ENCODE assay signal across 16 cellular contexts in the genomic region with DNA sequence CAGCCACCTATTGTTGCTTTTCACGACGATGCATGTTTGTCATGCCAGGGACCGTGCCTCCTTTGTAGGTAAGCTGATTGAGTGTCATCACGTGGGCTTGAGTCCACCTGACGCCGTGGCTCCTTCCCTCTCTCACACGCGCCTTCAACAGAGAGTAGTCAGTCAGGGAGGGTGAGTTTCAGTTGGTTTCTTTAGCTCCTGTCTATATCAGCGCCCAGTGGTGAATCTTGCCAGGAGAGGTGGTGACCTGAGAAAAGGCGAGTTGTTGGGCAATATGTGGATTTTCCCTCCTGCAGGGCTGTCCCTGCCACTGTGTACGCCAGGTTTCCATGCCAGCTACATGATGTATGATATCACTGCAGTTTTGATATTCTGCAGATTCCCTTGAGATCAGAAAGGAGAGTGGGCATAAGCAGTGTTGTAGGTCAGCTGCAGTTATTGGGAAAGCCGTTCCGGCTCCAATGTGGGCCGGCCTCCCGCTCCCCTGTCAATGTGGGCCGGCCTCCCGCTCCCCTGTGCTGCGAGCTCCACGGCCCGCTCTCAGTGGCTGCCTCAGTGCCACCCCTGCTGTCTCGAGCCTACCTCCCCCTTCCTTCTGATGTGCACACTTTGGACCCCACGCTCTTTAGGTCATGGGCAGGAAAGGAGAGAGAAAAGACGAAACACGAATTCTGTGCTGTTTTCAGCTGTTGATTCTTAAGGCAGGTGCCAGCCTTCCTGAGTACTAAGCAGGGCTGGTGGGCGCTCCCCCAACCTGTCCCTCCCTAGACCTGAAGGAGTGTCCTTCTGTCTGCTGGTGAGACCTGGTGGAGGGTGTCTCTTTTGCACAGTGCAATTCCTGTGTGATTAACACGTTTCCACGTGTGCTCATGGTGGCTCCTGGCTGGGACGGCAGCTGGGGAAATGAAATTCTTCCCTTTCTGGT. TPM values are rescaled to one million over a fixed set of nuclear protein-coding genes. Genes with fewer than 3 reads are reported as not detected.
A peak's percentile ranks its signal among the peaks of the same experiment; 100 is the strongest.
DNase-seq lines count a peak whose midpoint lies in the region; ATAC-seq and TF ChIP-seq lines count a peak whose summit lies in the region.
"Had no signal": no experiment of that assay in that cellular context is flagged by ENCODE, and none has a peak within 500 bp of the region (broad histone marks: within the 10 kb centered on the region; RNA-seq: fewer than 3 reads in every experiment).

No MANE protein-coding gene starts in this region.

- H3K9me3 ChIP-seq in RWPE2 (ENCODE audit: severe bottlenecking) (no peaks in the 10 kb centered on the region), testis (no peaks in the 10 kb centered on the region)
- H3K9me3 ChIP-seq: stomach had no signal

- intact Hi-C loops in activated CD4-positive, alpha-beta T cell treated with anti-CD3 and anti-CD28 coated beads for 36 hours (cut with DNase I, micrococcal nuclease), result loop anchor here in 1 of 2 experiments (5.0 kb wide), 1 partner anchor 85 kb away; no protein-coding TSS in a partner anchor
- intact Hi-C loops in testis (cut with DNase I; ENCODE audit: low total_unique reads), result no loop called here

- no peak for ATAC-seq in activated CD4-positive, alpha-beta T cell treated with anti-CD3 and anti-CD28 coated beads for 36 hours
- ATAC-seq in RWPE2 (ENCODE audit: low read depth), result peak; percentile 29; the same call in 2 of the 3 replicates

- TF ChIP-seq CTCF in RWPE2 (IDR thresholded peaks at IDR 0.05; ENCODE audit: poor library complexity, severe bottlenecking), result no peak
- no peak for TF ChIP-seq CTCF in testis (IDR thresholded peaks at IDR 0.05)
- no peak for TF ChIP-seq CTCF in GM10266 (IDR thresholded peaks at IDR 0.05; ENCODE audit: control insufficient read depth, insufficient read depth, low read depth, missing control alignments)

- H3K4me3 Mint-ChIP-seq in activated CD4-positive, alpha-beta T cell treated with anti-CD3 and anti-CD28 coated beads for 36 hours, result no peak overlapping the region
- peak overlapping the region; percentile 40 to 92 (median 57) for H3K4me3 Mint-ChIP-seq in immature natural killer cell

- no peak for DNase-seq in activated CD4-positive, alpha-beta T cell treated with anti-CD3 and anti-CD28 coated beads for 36 hours
- no peak for DNase-seq in activated CD4-positive, alpha-beta T cell treated with anti-CD3 and anti-CD28 coated beads for 48 hours
- DNase-seq in RWPE2 (ENCODE audit: low spot score), result no peak
- DNase-seq in immature natural killer cell, result no peak
- peak; percentile 42 for DNase-seq in renal cortical epithelial cell (ENCODE audit: low read depth)
- DNase-seq in cerebellar cortex (ENCODE audit: low spot score), result no peak
- DNase-seq in testis, result no peak
- DNase-seq in GM10266 (ENCODE audit: extremely low spot score), result no peak
- DNase-seq: activated CD4-positive, alpha-beta T cell treated with anti-CD3 and anti-CD28 coated beads for 4 hours; activated effector memory CD4-positive, alpha-beta T cell treated with anti-CD3 and anti-CD28 coated beads, Interleukin-2, amount 50 U/mL, for 16 hours; central memory CD4-positive, alpha-beta T cell; NCI-H1694 treated with DMSO at 0.1 percent for 48 hours; right cardiac atrium; stomach had no signal

- H3K27me3 Mint-ChIP-seq in activated CD4-positive, alpha-beta T cell treated with anti-CD3 and anti-CD28 coated beads for 36 hours, result no peaks in the 10 kb centered on the region
- H3K27me3 Mint-ChIP-seq in immature natural killer cell (ENCODE audit: low read depth in 3 of 3), result peaks cover 18 to 26% (median 20%) of the 10 kb centered on the region in 3 donors

- no peaks in the 10 kb centered on the region for H3K9me3 Mint-ChIP-seq in activated CD4-positive, alpha-beta T cell treated with anti-CD3 and anti-CD28 coated beads for 36 hours (ENCODE audit: low read depth)
- H3K9me3 Mint-ChIP-seq in immature natural killer cell, result no peaks in the 10 kb centered on the region

- H3K36me3 ChIP-seq in RWPE2 (ENCODE audit: low read depth) (no peaks in the 10 kb centered on the region), testis (ENCODE audit: low read depth, missing control alignments) (no peaks in the 10 kb centered on the region)

- H3K27ac ChIP-seq in RWPE2 (ENCODE audit: poor library complexity, severe bottlenecking) (no peak overlapping the region), testis (no peak overlapping the region)

- POLR2A ChIA-PET in activated CD4-positive, alpha-beta T cell treated with anti-CD3 and anti-CD28 coated beads for 36 hours (lab: Charles Lee), result no interaction called here

- H3K36me3 Mint-ChIP-seq in activated CD4-positive, alpha-beta T cell treated with anti-CD3 and anti-CD28 coated beads for 36 hours (ENCODE audit: low read depth), result peaks cover 66% of the 10 kb centered on the region
- H3K36me3 Mint-ChIP-seq in immature natural killer cell, result peaks cover 14 to 58% (median 43%) of the 10 kb centered on the region in 3 donors

- H3K27me3 ChIP-seq in RWPE2 (ENCODE audit: insufficient read depth, poor library complexity, severe bottlenecking), result no peaks in the 10 kb centered on the region
- H3K27me3 ChIP-seq in testis, result no peaks in the 10 kb centered on the region
- H3K27me3 ChIP-seq: stomach had no signal

- no peak overlapping the region for H3K4me3 ChIP-seq in RWPE2 (ENCODE audit: severe bottlenecking)
- no peak overlapping the region for H3K4me3 ChIP-seq in testis
- H3K4me3 ChIP-seq: stomach had no signal

- 70 to 86% methylated on average over 24 to 28 of the region's 28 CpGs for WGBS in testis, 2 donors

- peaks cover 82% of the 10 kb centered on the region for H3K4me1 Mint-ChIP-seq in activated CD4-positive, alpha-beta T cell treated with anti-CD3 and anti-CD28 coated beads for 36 hours
- H3K4me1 Mint-ChIP-seq in immature natural killer cell, result peaks cover 65 to 69% of the 10 kb centered on the region in 2 donors

- no peak for TF ChIP-seq POLR2A in testis (IDR thresholded peaks at IDR 0.05)

- H3K4me1 ChIP-seq in RWPE2 (ENCODE audit: insufficient read depth, poor library complexity, severe bottlenecking), result no peaks in the 10 kb centered on the region
- H3K4me1 ChIP-seq in testis, result no peaks in the 10 kb centered on the region

- H3K27ac Mint-ChIP-seq in activated CD4-positive, alpha-beta T cell treated with anti-CD3 and anti-CD28 coated beads for 36 hours, result peak overlapping the region; percentile 75
- peak overlapping the region in 5 of 6 donors; percentile 92 to 100 (median 95) for H3K27ac Mint-ChIP-seq in immature natural killer cell

- CTCF ChIA-PET in activated CD4-positive, alpha-beta T cell treated with anti-CD3 and anti-CD28 coated beads for 36 hours (lab: Charles Lee), result no interaction called here

RNA-seq across cellular contexts. Expression of a gene that starts 31.5 kb away (rescaled TPM):
- total RNA-seq in activated CD4-positive, alpha-beta T cell treated with anti-CD3 and anti-CD28 coated beads for 36 hours, result 10 to 100 TPM; 35.2 to 36.1 TPM
- polyA plus RNA-seq in immature natural killer cell (10 to 100 TPM in 2 of 3 donors, 1 to 10 TPM in 1; 6.3 to 19.4 (median 10.2) TPM), testis (ENCODE audit: insufficient read depth, low read depth, low replicate concordance) (25.3 TPM)
- total RNA-seq in renal cortical epithelial cell (15.8 and 27.9 TPM in 2 replicates), testis (10 to 100 TPM; 55.9 to 60.2 TPM)

RNA-seq across cellular contexts. Expression of a gene that starts 46.4 kb away (rescaled TPM):
- not detected for total RNA-seq in activated CD4-positive, alpha-beta T cell treated with anti-CD3 and anti-CD28 coated beads for 36 hours
- not detected for polyA plus RNA-seq in immature natural killer cell
- not detected in 2 replicates for total RNA-seq in renal cortical epithelial cell
- total RNA-seq in testis, result not detected
- polyA plus RNA-seq in testis (ENCODE audit: insufficient read depth, low read depth, low replicate concordance), result not detected
- total RNA-seq: myocyte; right cardiac atrium; stomach; T-helper 1 cell treated with Interleukin-12 subunit alpha and Interleukin-12 subunit beta and Interleukin-4 antibody, amounts not matched to agents 30 ng/mL and 1 ng/mL, for 36 hours had no signal
- polyA plus RNA-seq: right cardiac atrium, stomach had no signal
